30 cellular contexts compared by ENCODE assay signal in genomic region chr4:148081745-148082144, GRCh38.
"Had no signal": no experiment of that assay in that cellular context is flagged by ENCODE, and none has a peak within 500 bp of the region (broad histone marks: within the 10 kb centered on the region; RNA-seq: fewer than 3 reads in every experiment).

No MANE protein-coding gene starts in this region.

- H3K9me3 ChIP-seq: MG63 had no signal

- H3K27me3 ChIP-seq: MG63 had no signal

- H3K4me3 ChIP-seq: MG63 had no signal

- ATAC-seq: activated CD8-positive, alpha-beta memory T cell treated with anti-CD3 and anti-CD28 coated beads, Interleukin-2, amount 10 ng/mL, durations not matched to agents 7 days and 5 days; activated naive CD8-positive, alpha-beta T cell treated with anti-CD3 and anti-CD28 coated beads, Interleukin-2, amount 50 U/mL, for 24 hours; SK-N-SH treated with all-trans-retinoic acid at 6 μM for 48 hours had no signal

- H3K27me3 Mint-ChIP-seq: activated CD4-positive, alpha-beta memory T cell treated with anti-CD3 and anti-CD28 coated beads, Interleukin-2, amount 10 ng/mL, durations not matched to agents 7 days and 5 days; activated CD8-positive, alpha-beta memory T cell treated with anti-CD3 and anti-CD28 coated beads, Interleukin-2, amount 10 ng/mL, durations not matched to agents 7 days and 5 days; activated naive CD4-positive, alpha-beta T cell treated with anti-CD3 and anti-CD28 coated beads, Interleukin-2, amount 10 ng/mL, durations not matched to agents 7 days and 5 days; activated naive CD8-positive, alpha-beta T cell; activated naive CD8-positive, alpha-beta T cell treated with anti-CD3 and anti-CD28 coated beads, Interleukin-2, amount 50 U/mL, for 24 hours; brain had no signal

- H3K4me1 Mint-ChIP-seq: activated CD4-positive, alpha-beta memory T cell treated with anti-CD3 and anti-CD28 coated beads, Interleukin-2, amount 10 ng/mL, durations not matched to agents 7 days and 5 days; activated CD8-positive, alpha-beta memory T cell treated with anti-CD3 and anti-CD28 coated beads, Interleukin-2, amount 10 ng/mL, durations not matched to agents 7 days and 5 days; activated naive CD4-positive, alpha-beta T cell treated with anti-CD3 and anti-CD28 coated beads, Interleukin-2, amount 10 ng/mL, durations not matched to agents 7 days and 5 days had no signal

- DNase-seq: activated CD4-positive, alpha-beta memory T cell treated with anti-CD3 and anti-CD28 coated beads, Interleukin-2, amount 10 ng/mL, durations not matched to agents 7 days and 5 days; activated CD4-positive, alpha-beta T cell treated with anti-CD3 and anti-CD28 coated beads for 1 hour; activated CD4-positive, alpha-beta T cell treated with anti-CD3 and anti-CD28 coated beads for 48 hours; activated CD4-positive, CD25-positive, alpha-beta regulatory T cell; activated CD8-positive, alpha-beta memory T cell treated with anti-CD3 and anti-CD28 coated beads for 24 hours; activated CD8-positive, alpha-beta memory T cell treated with anti-CD3 and anti-CD28 coated beads, Interleukin-2, amount 10 ng/mL, durations not matched to agents 7 days and 5 days; activated CD8-positive, alpha-beta memory T cell treated with anti-CD3 and anti-CD28 coated beads, Interleukin-2, amount 50 U/mL, for 48 hours; activated effector memory CD4-positive, alpha-beta T cell treated with Interleukin-2 at 50 U/mL for 16 hours; activated naive CD4-positive, alpha-beta T cell treated with anti-CD3 and anti-CD28 coated beads, Interleukin-2, amount 10 ng/mL, durations not matched to agents 7 days and 5 days; activated naive CD8-positive, alpha-beta T cell treated with anti-CD3 and anti-CD28 coated beads, Interleukin-2, amount 50 U/mL, for 24 hours; activated T-cell treated with anti-CD3 and anti-CD28 coated beads, Interleukin-2, amount 50 U/mL, for 48 hours; anterior cingulate cortex; central memory CD4-positive, alpha-beta T cell; Kasumi-1; KG1; MG63; NCI-H1048; NCI-H1105 treated with DMSO at 0.1 percent for 48 hours; NCI-H1436; NCI-H1694; NCI-H2029; NCI-H345; NCI-H524 treated with DMSO at 0.1 percent for 48 hours; SHP77 treated with DMSO at 0.1 percent for 48 hours; T-helper 1 cell; T-helper 2 cell; T-helper 9 cell had no signal

- H3K4me3 Mint-ChIP-seq: activated CD4-positive, alpha-beta memory T cell treated with anti-CD3 and anti-CD28 coated beads, Interleukin-2, amount 10 ng/mL, durations not matched to agents 7 days and 5 days; activated CD8-positive, alpha-beta memory T cell treated with anti-CD3 and anti-CD28 coated beads, Interleukin-2, amount 10 ng/mL, durations not matched to agents 7 days and 5 days; activated naive CD4-positive, alpha-beta T cell treated with anti-CD3 and anti-CD28 coated beads, Interleukin-2, amount 10 ng/mL, durations not matched to agents 7 days and 5 days; activated naive CD8-positive, alpha-beta T cell; activated naive CD8-positive, alpha-beta T cell treated with anti-CD3 and anti-CD28 coated beads, Interleukin-2, amount 50 U/mL, for 24 hours; brain had no signal

- H3K27ac Mint-ChIP-seq: activated CD4-positive, alpha-beta memory T cell treated with anti-CD3 and anti-CD28 coated beads, Interleukin-2, amount 10 ng/mL, durations not matched to agents 7 days and 5 days; activated CD8-positive, alpha-beta memory T cell treated with anti-CD3 and anti-CD28 coated beads, Interleukin-2, amount 10 ng/mL, durations not matched to agents 7 days and 5 days; activated naive CD4-positive, alpha-beta T cell treated with anti-CD3 and anti-CD28 coated beads, Interleukin-2, amount 10 ng/mL, durations not matched to agents 7 days and 5 days; activated naive CD8-positive, alpha-beta T cell treated with anti-CD3 and anti-CD28 coated beads, Interleukin-2, amount 50 U/mL, for 24 hours; brain had no signal
